In genomic region chr9:34252670-34253459, GRCh38 we compare ENCODE assay signal across 8 cellular contexts.
A peak's percentile ranks its signal among the peaks of the same experiment; 100 is the strongest.
DNase-seq lines count a peak whose midpoint lies in the region; ATAC-seq, FAIRE-seq and TF ChIP-seq lines count a peak whose summit lies in the region.

No MANE protein-coding gene starts in this region.

- no peak overlapping the region for H3K27ac ChIP-seq in A673 (ENCODE audit: low read depth, low read length, poor library complexity, severe bottlenecking)
- H3K27ac ChIP-seq in left lung = no peak overlapping the region

- H3K4me3 ChIP-seq in A673 (ENCODE audit: low read depth, low read length, poor library complexity, severe bottlenecking) (no peak overlapping the region), left lung (no peak overlapping the region)

- DNase-seq in A673 (ENCODE audit: low spot score) = peak; percentile 66
- DNase-seq in GM18507 (ENCODE audit: extremely low spot score, insufficient read length, low read depth) = peak; percentile 44
- peak; percentile 33 for DNase-seq in NCI-H1105 (lab: John Stamatoyannopoulos, UW)
- peak; percentile 69 for DNase-seq in activated CD4-positive, CD25-positive, alpha-beta regulatory T cell treated with anti-CD3 and anti-CD28 coated beads, Interleukin-2, amount 50 U/mL, for 72 hours
- DNase-seq in cerebellum (ENCODE audit: low spot score) = peak; percentile 46
- DNase-seq in left lung = peak; percentile 24 to 55
- DNase-seq in stimulated activated CD4-positive, alpha-beta T cell treated with anti-CD3 and anti-CD28 coated beads, Interleukin-4, amount 100 ng/mL, for 24 hours = peak; percentile 63

- H3K27me3 ChIP-seq in A673 (replicated peaks; ENCODE audit: insufficient read depth, low read depth, low read length, poor library complexity) (no peaks in the 10 kb centered on the region), left lung (no peaks in the 10 kb centered on the region)

- peak; percentile 98 for TF ChIP-seq CTCF in A673 (conservative IDR thresholded peaks at IDR 0.05; ENCODE audit: low read depth, low read length)
- peak in 1 of 2 donors; percentile 99 for TF ChIP-seq CTCF in left lung (IDR thresholded peaks at IDR 0.05)

- intact Hi-C loops in A673 (cut with micrococcal nuclease; ENCODE audit: unreplicated experiment) = loop anchor here (5.0 to 10.0 kb wide), 4 partner anchors 124 to 631 kb away; partner anchors contain the start of genes DCAF12 and MYORG
- intact Hi-C loops in left lung (cut with DNase I) = no loop called here

- peaks cover 68% of the 10 kb centered on the region for H3K36me3 ChIP-seq in A673 (ENCODE audit: insufficient read depth, low read length, poor library complexity, severe bottlenecking)
- peaks cover 0 to 95% of the 10 kb centered on the region in 2 donors for H3K36me3 ChIP-seq in left lung

- ATAC-seq in left lung = peak; percentile 81
- ATAC-seq in GM18505 (IDR thresholded peaks at IDR 0.05; ENCODE audit: unreplicated experiment) = no peak

- FAIRE-seq in GM18507 (lab: Jason Lieb, UNC) = peak; percentile 85

- no peaks in the 10 kb centered on the region for H3K9me3 ChIP-seq in A673 (ENCODE audit: low read depth, low read length, poor library complexity, severe bottlenecking)
- H3K9me3 ChIP-seq in left lung = no peaks in the 10 kb centered on the region

- no peak for TF ChIP-seq POLR2A in GM18505 (IDR thresholded peaks at IDR 0.05; ENCODE audit: borderline replicate concordance, extremely low read depth, insufficient read depth, insufficient read length)

- BruUV-seq in A673 (replicated peaks; lab: Mats Ljungman, UMichigan) = no TSS peak

- POLR2A ChIA-PET in A673 (lab: Charles Lee; ENCODE audit: low non-redundant PET) = no interaction called here

- CTCF ChIA-PET in A673 (lab: Charles Lee) = interaction anchor here (0.6 to 3.1 kb wide), 3 partner anchors 144 to 629 kb away, joined by 3 to 29 read pairs (median 3); no protein-coding TSS in a partner anchor

- H3K4me1 ChIP-seq in A673 (ENCODE audit: insufficient read depth, low read length, poor library complexity, severe bottlenecking) = no peaks in the 10 kb centered on the region
- peaks cover 0 to 6% of the 10 kb centered on the region in 2 donors for H3K4me1 ChIP-seq in left lung
